Comparison of ENCODE assay signal across 12 cellular contexts in genomic region chr4:140135529-140136021, GRCh38. TPM values are rescaled to one million over a fixed set of nuclear protein-coding genes. Genes with fewer than 3 reads are reported as not detected.
DNase-seq lines count a peak whose midpoint lies in the region; ATAC-seq, FAIRE-seq and TF ChIP-seq lines count a peak whose summit lies in the region.
"Had no signal": no experiment of that assay in that cellular context is flagged by ENCODE, and none has a peak within 500 bp of the region (broad histone marks: within the 10 kb centered on the region; RNA-seq: fewer than 3 reads in every experiment).

No MANE protein-coding gene starts in this region.

- intact Hi-C loops in right cardiac atrium (cut with DNase I) = no loop called here
- intact Hi-C loops in uterus (cut with DNase I; ENCODE audit: low total_unique reads) = no loop called here
- intact Hi-C loops in HepG2 (cut with micrococcal nuclease; ENCODE audit: unreplicated experiment) = no loop called here

- H3K9me3 ChIP-seq in SJCRH30 (replicated peaks) = no peaks in the 10 kb centered on the region
- no peaks in the 10 kb centered on the region for H3K9me3 ChIP-seq in right cardiac atrium (ENCODE audit: control insufficient read depth, low read length)
- H3K9me3 ChIP-seq in uterus = no peaks in the 10 kb centered on the region
- H3K9me3 ChIP-seq in HepG2 (ENCODE audit: low read length) = no peaks in the 10 kb centered on the region
- H3K9me3 ChIP-seq: Peyer's patch had no signal

- ATAC-seq in right cardiac atrium = peak; percentile 67 to 71
- ATAC-seq in HepG2 = no peak
- ATAC-seq in HG02885 (IDR thresholded peaks at IDR 0.05; ENCODE audit: poor library complexity, unreplicated experiment) = no peak
- no peak for ATAC-seq in GM18520 (IDR thresholded peaks at IDR 0.05; ENCODE audit: unreplicated experiment)

- no peak for TF ChIP-seq POLR2A in uterus (IDR thresholded peaks at IDR 0.05)
- TF ChIP-seq POLR2A in HepG2 (IDR thresholded peaks at IDR 0.05; ENCODE audit: insufficient read depth in 1 of 2, low read depth in 2 of 2, low read length in 2 of 2) = no peak

- no peak for TF ChIP-seq CTCF in uterus (IDR thresholded peaks at IDR 0.05)
- no peak for TF ChIP-seq CTCF in HepG2 (CRISPR knock-in tag; IDR thresholded peaks at IDR 0.05)

- CTCF ChIA-PET in HepG2 (lab: Yijun Ruan, JAX; ENCODE audit: low intra/inter-chr PET ratio, low total read pairs) = no interaction called here

- FAIRE-seq in HepG2 (lab: Jason Lieb, UNC) = no peak
- FAIRE-seq: A204.1 had no signal

- H3K36me3 ChIP-seq in SJCRH30 (no peaks in the 10 kb centered on the region), uterus (no peaks in the 10 kb centered on the region), HepG2 (replicated peaks in 1 of 2; ENCODE audit: control insufficient read depth in 1 of 2, insufficient read depth in 2 of 2, low read length in 2 of 2) (no peaks in the 10 kb centered on the region)
- H3K36me3 ChIP-seq: Peyer's patch had no signal

- no peaks in the 10 kb centered on the region for H3K79me2 ChIP-seq in HepG2 (ENCODE audit: insufficient read depth, low read length)

- no peak overlapping the region for H3K4me2 ChIP-seq in HepG2 (ENCODE audit: low read depth, low read length)

- H3K4me3 ChIP-seq in SJCRH30 (no peak overlapping the region), right cardiac atrium (ENCODE audit: low read length) (no peak overlapping the region), uterus (peak overlapping the region in 1 of 2 donors; percentile 2), HepG2 (replicated peaks in 1 of 3; ENCODE audit: insufficient read depth in 1 of 3, low read depth in 2 of 3, low read length in 3 of 3) (no peak overlapping the region)
- H3K4me3 ChIP-seq: Peyer's patch had no signal

- H3K4me1 ChIP-seq in SJCRH30 (no peaks in the 10 kb centered on the region), right cardiac atrium (ENCODE audit: control insufficient read depth, insufficient read depth, low read length) (no peaks in the 10 kb centered on the region), uterus (no peaks in the 10 kb centered on the region), HepG2 (ENCODE audit: insufficient read depth, low read length) (0 out of 2 replicates have a peak, but pooled peaks cover 4% of the 10 kb centered on the region)
- H3K4me1 ChIP-seq: foreskin keratinocyte had no signal

- no peak for TF ChIP-seq EP300 in HepG2 (IDR thresholded peaks at IDR 0.05; ENCODE audit: low read depth in 2 of 2, low read length in 2 of 2)
- no peak for TF ChIP-seq EP300 in HepG2 (CRISPR knock-in tag; IDR thresholded peaks at IDR 0.05; ENCODE audit: borderline replicate concordance)

- in situ Hi-C loops in HepG2 (cut with HindIII; ENCODE audit: extremely low pct_ligation_motif_present, low pct_unique_long_range_greater_than_20kb) = no loop called here

- no peak overlapping the region for H3K9ac ChIP-seq in HepG2 (ENCODE audit: insufficient read depth, low read depth, low read length)

- H3K27me3 ChIP-seq in SJCRH30 = no peaks in the 10 kb centered on the region
- no peaks in the 10 kb centered on the region for H3K27me3 ChIP-seq in right cardiac atrium (ENCODE audit: control insufficient read depth, insufficient read depth)
- no peaks in the 10 kb centered on the region for H3K27me3 ChIP-seq in uterus
- peaks cover 0 to 2% of the 10 kb centered on the region in 2 experiments; a peak in 1 of 5 replicates for H3K27me3 ChIP-seq in HepG2 (ENCODE audit: control insufficient read depth in 1 of 2, insufficient read depth in 2 of 2, low read length in 2 of 2)
- H3K27me3 ChIP-seq: foreskin keratinocyte, Peyer's patch had no signal

- H4K20me1 ChIP-seq in HepG2 (ENCODE audit: insufficient read depth, low read length) = no peaks in the 10 kb centered on the region

- TF ChIP-seq RAD21 in HepG2 (CRISPR knock-in tag; IDR thresholded peaks at IDR 0.05) = no peak

- peak; percentile 72 to 80 for DNase-seq in NCI-H2081 (lab: John Stamatoyannopoulos, UW)
- no peak for DNase-seq in NCI-H2081 treated with DMSO at 0.1 percent for 48 hours (lab: John Stamatoyannopoulos, UW)
- peak; percentile 43 to 59 for DNase-seq in SJCRH30
- DNase-seq in right cardiac atrium = peak; percentile 75 to 92 (median 84)
- peak; percentile 66 to 69 for DNase-seq in uterus
- DNase-seq in HepG2 (ENCODE audit: low spot score) = no peak
- DNase-seq: activated T-cell treated with anti-CD3 and anti-CD28 coated beads, Interleukin-2, amount 50 U/mL, for 1 hour; foreskin keratinocyte; Peyer's patch had no signal

- POLR2A ChIA-PET in HepG2 (lab: Yijun Ruan, JAX) = no interaction called here

- no peak overlapping the region for H2AFZ ChIP-seq in HepG2 (ENCODE audit: low read length)

- no peak overlapping the region for H3K27ac ChIP-seq in SJCRH30
- no peak overlapping the region for H3K27ac ChIP-seq in right cardiac atrium (ENCODE audit: low read length)
- peak overlapping the region; percentile 52 to 58 for H3K27ac ChIP-seq in uterus
- no peak overlapping the region for H3K27ac ChIP-seq in HepG2 (ENCODE audit: extremely low read length, insufficient read depth, low read length)
- H3K27ac ChIP-seq: foreskin keratinocyte, Peyer's patch had no signal

- BruUV-seq in HepG2 (replicated peaks; lab: Mats Ljungman, UMichigan) = no TSS peak

- WGBS in right cardiac atrium = 35% methylated on average over 7 of the region's 7 CpGs
- 62% methylated on average over 5 of the region's 7 CpGs for WGBS in HepG2 (ENCODE audit: low lambda C conversion rate)

TF ChIP-seq in HepG2, 621 proteins besides CTCF, POLR2A, EP300 and RAD21 (continues in another document):
- no peak for TF ChIP-seq GABPA (IDR thresholded peaks at IDR 0.05; ENCODE audit: low read depth, low read length)
- TF ChIP-seq GABPA (CRISPR knock-in tag; IDR thresholded peaks at IDR 0.05; ENCODE audit: low read depth) = no peak
- TF ChIP-seq TEF (CRISPR knock-in tag; IDR thresholded peaks at IDR 0.05) = no peak
- TF ChIP-seq ZBTB4 (CRISPR knock-in tag; IDR thresholded peaks at IDR 0.05; ENCODE audit: borderline replicate concordance) = no peak
- TF ChIP-seq ZNF207 (IDR thresholded peaks at IDR 0.05; ENCODE audit: borderline replicate concordance) = no peak

RNA-seq across cellular contexts. Expression of gene MAML3, which starts 18.4 kb away (rescaled TPM):
- total RNA-seq in SJCRH30 (2014; rRNA removed; shearing (Covaris generic)) = 0.23 and 0.42 TPM in 2 replicates
- total RNA-seq in right cardiac atrium (1 to 10 TPM; 2.6 to 4.2 (median 3.3) TPM), uterus (10 to 100 TPM in 2 of 4 donors, 1 to 10 TPM in 2; 2.4 to 50.5 (median 17.8) TPM), HepG2 (2016; rRNA removed; fragmentation: Illumina TruSeq; extraction: Trizol) (0.13 TPM in 1 of 2 replicates, not detected in the other)
- polyA plus RNA-seq in right cardiac atrium (1.6 TPM), HepG2 (2011; rRNA removed) (0.04 and 0.05 TPM in 2 replicates)
- under 0.01 TPM in 1 of 2 replicates, not detected in the other for total RNA-seq in HepG2 (2016; cell fraction: cytosol; rRNA removed; fragmentation: Illumina TruSeq; extraction: Trizol; ENCODE audit: low read depth)
- total RNA-seq in HepG2 (2016; cell fraction: insoluble cytoplasmic fraction; rRNA removed; fragmentation: Illumina TruSeq; extraction: Trizol) = 0.09 TPM in 1 of 2 replicates, not detected in the other
- not detected in 2 replicates for total RNA-seq in HepG2 (2016; cell fraction: membrane; rRNA removed; fragmentation: Illumina TruSeq; extraction: Trizol)
- total RNA-seq in HepG2 (2016; cell fraction: nucleus; rRNA removed; fragmentation: Illumina TruSeq; extraction: Trizol) = not detected in 2 replicates
- 0.07 and 0.08 TPM in 2 replicates for polyA plus RNA-seq in HepG2 (2011; cell fraction: cytosol; rRNA removed)
- polyA plus RNA-seq in HepG2 (2011; cell fraction: nucleus; rRNA removed) = 0.07 and 0.08 TPM in 2 replicates
- 0.25 and 0.36 TPM in 2 replicates for polyA plus RNA-seq in HepG2 (2012)
- not detected in 2 replicates for polyA plus RNA-seq in HepG2 (2016; cell fraction: cytosol; fragmentation: Illumina TruSeq; extraction: Trizol; ENCODE audit: low read depth)
- 0.04 TPM in 1 of 2 replicates, not detected in the other for polyA plus RNA-seq in HepG2 (2016; cell fraction: insoluble cytoplasmic fraction; fragmentation: Illumina TruSeq; extraction: Trizol; ENCODE audit: low read depth)
- polyA plus RNA-seq in HepG2 (2016; cell fraction: membrane; fragmentation: Illumina TruSeq; extraction: Trizol; ENCODE audit: low read depth) = not detected in 2 replicates
- not detected in 2 replicates for polyA plus RNA-seq in HepG2 (2016; cell fraction: nucleus; fragmentation: Illumina TruSeq; extraction: Trizol; ENCODE audit: insufficient read depth, low read depth)
- 0.04 and 2.7 TPM in 2 replicates for polyA minus RNA-seq in HepG2 (2011; rRNA and poly(A)+ RNA removed; ENCODE audit: low replicate concordance)
- polyA minus RNA-seq in HepG2 (2011; cell fraction: cytosol; rRNA and poly(A)+ RNA removed) = 0.30 TPM in 1 of 2 replicates, not detected in the other
- polyA minus RNA-seq in HepG2 (2011; cell fraction: nucleus; rRNA and poly(A)+ RNA removed) = 0.50 and 0.52 TPM in 2 replicates

Comparison
In these comparisons a context has a peak if more than half of its experiments do, and no peak if none do; other contexts are left out.
1. DNase-seq: peak in NCI-H2081 (2 of 2), SJCRH30 (2 of 2), right cardiac atrium (3 of 3) and uterus (2 of 2); none in NCI-H2081 treated with DMSO at 0.1 percent for 48 hours (single experiment) and HepG2 (single experiment).
2. H3K27ac ChIP-seq: peak in uterus (2 of 2); none in SJCRH30 (single experiment), right cardiac atrium (single experiment) and HepG2 (single experiment).
3. ATAC-seq: peak in right cardiac atrium (2 of 2); none in HepG2 (single experiment), HG02885 (single experiment) and GM18520 (single experiment).